In genomic region chr4:86286729-86287128, GRCh38 we compare ENCODE assay signal across 23 cellular contexts.
"Had no signal": no experiment of that assay in that cellular context is flagged by ENCODE, and none has a peak within 500 bp of the region (broad histone marks: within the 10 kb centered on the region; RNA-seq: fewer than 3 reads in every experiment).

No MANE protein-coding gene starts in this region.

- ATAC-seq: left cardiac atrium; lower lobe of right lung; naive thymus-derived CD4-positive, alpha-beta T cell; stimulated activated naive B cell treated with anti-CD40 and anti-IgM and Interleukin-4, amounts not matched to agents 10 μg/mL and 1 μg/mL and 100 μg/mL, for 72 hours; stimulated activated naive CD8-positive, alpha-beta T cell treated with anti-CD3 and anti-CD28 coated beads, Interleukin-15, amount 100 ng/mL, for 72 hours had no signal

- H3K4me1 Mint-ChIP-seq: endodermal cell; immature natural killer cell; naive thymus-derived CD4-positive, alpha-beta T cell; stimulated activated naive B cell treated with anti-CD40 and anti-IgM and Interleukin-4, amounts not matched to agents 10 μg/mL and 1 μg/mL and 100 μg/mL, for 72 hours; stimulated activated naive CD8-positive, alpha-beta T cell treated with anti-CD3 and anti-CD28 coated beads, Interleukin-15, amount 100 ng/mL, for 72 hours had no signal

- H3K9ac ChIP-seq: parathyroid adenoma had no signal

- H3K4me1 ChIP-seq: colonic mucosa, left ventricle myocardium inferior, lower lobe of right lung, parathyroid adenoma, sigmoid colon, transverse colon had no signal

- H3K4me3 ChIP-seq: colonic mucosa, esophagus squamous epithelium, left ventricle myocardium inferior, lower lobe of right lung, sigmoid colon, skin epidermis, thoracic aorta, transverse colon had no signal

- H3K27ac Mint-ChIP-seq: endodermal cell; immature natural killer cell; naive thymus-derived CD4-positive, alpha-beta T cell; stimulated activated naive B cell treated with anti-CD40 and anti-IgM and Interleukin-4, amounts not matched to agents 10 μg/mL and 1 μg/mL and 100 μg/mL, for 72 hours; stimulated activated naive CD8-positive, alpha-beta T cell treated with anti-CD3 and anti-CD28 coated beads, Interleukin-15, amount 100 ng/mL, for 72 hours had no signal

- H3K36me3 Mint-ChIP-seq: immature natural killer cell; naive thymus-derived CD4-positive, alpha-beta T cell; stimulated activated naive B cell treated with anti-CD40 and anti-IgM and Interleukin-4, amounts not matched to agents 10 μg/mL and 1 μg/mL and 100 μg/mL, for 72 hours had no signal

- H3K27me3 Mint-ChIP-seq: stimulated activated naive CD8-positive, alpha-beta T cell treated with anti-CD3 and anti-CD28 coated beads, Interleukin-15, amount 100 ng/mL, for 72 hours had no signal

- H3K27me3 ChIP-seq: colonic mucosa, esophagus squamous epithelium, sigmoid colon, transverse colon had no signal

- H2AFZ ChIP-seq: parathyroid adenoma had no signal

- H3K9me3 ChIP-seq: colonic mucosa, esophagus squamous epithelium, left ventricle myocardium inferior, lower lobe of right lung, sigmoid colon, thoracic aorta, transverse colon had no signal

- H3K36me3 ChIP-seq: colonic mucosa, esophagus squamous epithelium, left ventricle myocardium inferior, lower lobe of right lung, sigmoid colon, thoracic aorta, transverse colon had no signal

- DNase-seq: caudate nucleus; colonic mucosa; dermis blood vessel endothelial cell; endodermal cell; esophagus squamous epithelium; foreskin fibroblast; immature natural killer cell; kidney; left cardiac atrium; left ventricle myocardium inferior; lower lobe of right lung; mesendoderm; naive thymus-derived CD4-positive, alpha-beta T cell; nucleus accumbens; sigmoid colon; stimulated activated CD4-positive, alpha-beta T cell treated with anti-CD3 and anti-CD28 coated beads, Interleukin-2, amount 100 ng/mL, for 24 hours; stimulated activated CD4-positive, alpha-beta T cell treated with anti-CD3 and anti-CD28 coated beads, Interleukin-4, amount 100 ng/mL, for 4 hours; stimulated activated naive B cell treated with anti-CD40 and anti-IgM and Interleukin-4, amounts not matched to agents 10 μg/mL and 1 μg/mL and 100 μg/mL, for 72 hours; stimulated activated naive CD8-positive, alpha-beta T cell treated with anti-CD3 and anti-CD28 coated beads, Interleukin-15, amount 100 ng/mL, for 72 hours; transverse colon had no signal

- H3K9me3 Mint-ChIP-seq: endodermal cell; stimulated activated naive B cell treated with anti-CD40 and anti-IgM and Interleukin-4, amounts not matched to agents 10 μg/mL and 1 μg/mL and 100 μg/mL, for 72 hours; stimulated activated naive CD8-positive, alpha-beta T cell treated with anti-CD3 and anti-CD28 coated beads, Interleukin-15, amount 100 ng/mL, for 72 hours had no signal

- H3K4me3 Mint-ChIP-seq: endodermal cell; immature natural killer cell; naive thymus-derived CD4-positive, alpha-beta T cell; stimulated activated naive B cell treated with anti-CD40 and anti-IgM and Interleukin-4, amounts not matched to agents 10 μg/mL and 1 μg/mL and 100 μg/mL, for 72 hours; stimulated activated naive CD8-positive, alpha-beta T cell treated with anti-CD3 and anti-CD28 coated beads, Interleukin-15, amount 100 ng/mL, for 72 hours had no signal

- H3K27ac ChIP-seq: colonic mucosa, left ventricle myocardium inferior, lower lobe of right lung, parathyroid adenoma, sigmoid colon, thoracic aorta, transverse colon had no signal
